ENCODE assay signal across 9 cellular contexts in the genomic region with DNA sequence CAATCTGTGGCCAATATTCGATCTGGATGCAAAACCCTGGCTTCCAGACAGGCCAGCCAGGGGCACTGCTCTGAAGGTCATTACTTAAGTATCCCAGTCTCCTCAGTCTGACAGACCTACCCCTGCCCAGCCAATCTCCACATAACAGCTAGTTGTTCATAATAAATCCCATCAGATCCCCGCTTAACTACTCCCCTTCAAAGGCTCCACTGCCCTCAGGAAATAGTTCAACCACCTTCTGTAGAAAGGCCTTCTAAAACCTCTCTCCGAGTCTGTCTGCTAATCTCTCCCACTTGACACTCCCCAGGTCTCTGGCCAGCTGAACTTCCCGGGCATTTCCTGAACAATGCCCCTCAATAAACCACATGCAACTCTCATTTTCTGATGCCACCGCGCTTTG. TPM values are rescaled to one million over a fixed set of nuclear protein-coding genes. Genes with fewer than 3 reads are reported as not detected.
A peak's percentile ranks its signal among the peaks of the same experiment; 100 is the strongest.
DNase-seq lines count a peak whose midpoint lies in the region; TF ChIP-seq lines count a peak whose summit lies in the region.
"Had no signal": no experiment of that assay in that cellular context is flagged by ENCODE, and none has a peak within 500 bp of the region (broad histone marks: within the 10 kb centered on the region; RNA-seq: fewer than 3 reads in every experiment).

No MANE protein-coding gene starts in this region.

- H2AK5ac ChIP-seq in mesendoderm (ENCODE audit: low read length) = no peak overlapping the region

- H2BK15ac ChIP-seq in mesendoderm (replicated peaks; ENCODE audit: low read depth) = no peak overlapping the region

- no peak overlapping the region for H2BK120ac ChIP-seq in mesendoderm (ENCODE audit: low read depth, low read length)

- H3K4me1 ChIP-seq in KMS-11 (ENCODE audit: low read depth, poor library complexity, severe bottlenecking) (peaks cover 46% of the 10 kb centered on the region), mesendoderm (ENCODE audit: control insufficient read depth, low read depth, low read length) (peaks cover 3% of the 10 kb centered on the region)
- H3K4me1 ChIP-seq: colonic mucosa had no signal

- H3K23ac ChIP-seq in mesendoderm (ENCODE audit: low read length) = no peak overlapping the region

- H4K8ac ChIP-seq in mesendoderm (ENCODE audit: low read depth, low read length) = no peak overlapping the region

- H3K4ac ChIP-seq in mesendoderm (ENCODE audit: low read depth, low read length) = no peak overlapping the region

- peaks cover 13% of the 10 kb centered on the region; the same call in 1 of the 2 replicates for H4K20me1 ChIP-seq in KMS-11 (ENCODE audit: insufficient read depth)

- peak overlapping the region; percentile 30 for H3K56ac ChIP-seq in mesendoderm (ENCODE audit: low read length)

- H3K79me1 ChIP-seq in mesendoderm (ENCODE audit: low read length) = peaks cover 18% of the 10 kb centered on the region

- H3K36me3 ChIP-seq in KMS-11 (ENCODE audit: insufficient read depth) (peaks cover 5% of the 10 kb centered on the region; the same call in 1 of the 2 replicates), mesendoderm (ENCODE audit: control insufficient read depth, insufficient read depth, low read length) (peaks cover 1% of the 10 kb centered on the region)
- H3K36me3 ChIP-seq: colonic mucosa had no signal

- H4K5ac ChIP-seq in mesendoderm (ENCODE audit: low read length) = no peak overlapping the region

- H3K4me3 ChIP-seq in KMS-11 (IDR thresholded peaks at IDR 0.05; ENCODE audit: insufficient read depth, low read depth, low read length) (no peak overlapping the region), mesendoderm (ENCODE audit: low read length) (no peak overlapping the region)
- H3K4me3 ChIP-seq: colonic mucosa had no signal

- H3K9ac ChIP-seq in KMS-11 = no peak overlapping the region
- peak overlapping the region; percentile 5 for H3K9ac ChIP-seq in mesendoderm (ENCODE audit: low read length)

- no peak overlapping the region for H3K18ac ChIP-seq in mesendoderm (ENCODE audit: low read length)

- H3K27me3 ChIP-seq in KMS-11 (ENCODE audit: insufficient read depth, low read depth) = no peaks in the 10 kb centered on the region
- no peaks in the 10 kb centered on the region for H3K27me3 ChIP-seq in mesendoderm (ENCODE audit: insufficient read depth, low read length, poor library complexity)
- H3K27me3 ChIP-seq: colonic mucosa had no signal

- peaks cover 90% of the 10 kb centered on the region for H3K79me2 ChIP-seq in KMS-11 (ENCODE audit: insufficient read depth, low read depth)
- H3K79me2 ChIP-seq in mesendoderm (ENCODE audit: control insufficient read depth, insufficient read depth, low read length) = peaks cover 70% of the 10 kb centered on the region

- DNase-seq in GF-D8 (lab: John Stamatoyannopoulos, UW) = peak; percentile 58
- peak; percentile 38 for DNase-seq in mesendoderm
- DNase-seq in DMS53 treated with DMSO at 0.1 percent for 48 hours (lab: John Stamatoyannopoulos, UW; ENCODE audit: unreplicated experiment) = no peak
- no peak for DNase-seq in NCI-H2107 (lab: John Stamatoyannopoulos, UW)
- no peak for DNase-seq in NCI-H1930 (lab: John Stamatoyannopoulos, UW)
- DNase-seq: activated effector memory CD4-positive, alpha-beta T cell treated with anti-CD3 and anti-CD28 coated beads, Interleukin-2, amount 50 U/mL, for 16 hours; colonic mucosa had no signal

- no peak overlapping the region for H2BK5ac ChIP-seq in mesendoderm (ENCODE audit: low read length)

- H3K27ac ChIP-seq in KMS-11 = no peak overlapping the region
- peak overlapping the region; percentile 72 for H3K27ac ChIP-seq in VCaP
- H3K27ac ChIP-seq in mesendoderm (ENCODE audit: low read depth, low read length) = no peak overlapping the region
- H3K27ac ChIP-seq: colonic mucosa had no signal

- WGBS in mesendoderm (ENCODE audit: extremely low coverage, insufficient coverage, low lambda C conversion rate) = no CpG with 5 or more reads among the region's 6 CpGs

- H3K4me2 ChIP-seq in KMS-11 = peak overlapping the region; percentile 3; the same call in 1 of the 2 replicates
- H3K4me2 ChIP-seq in mesendoderm (ENCODE audit: low read length) = no peak overlapping the region

- no peak for TF ChIP-seq CTCF in KMS-11 (conservative IDR thresholded peaks at IDR 0.05; ENCODE audit: low read depth, low read length)
- TF ChIP-seq CTCF in VCaP (conservative IDR thresholded peaks at IDR 0.05) = no peak

- no peak overlapping the region for H2AFZ ChIP-seq in KMS-11 (ENCODE audit: low read depth)

RNA-seq across cellular contexts. Expression of gene PRC1, which starts 6.1 kb away (rescaled TPM):
- polyA plus RNA-seq in mesendoderm (2013, experiment 1 of 2) = 82.1 TPM
- polyA plus RNA-seq in mesendoderm (2013, experiment 2 of 2) = 82.6 TPM

RNA-seq across cellular contexts. Expression of gene RCCD1, which starts 33.6 kb away (rescaled TPM):
- 4.9 TPM for polyA plus RNA-seq in mesendoderm (2013, experiment 1 of 2)
- polyA plus RNA-seq in mesendoderm (2013, experiment 2 of 2) = 4.8 TPM

RNA-seq across cellular contexts. Expression of gene VPS33B, which starts 34.1 kb away (rescaled TPM):
- polyA plus RNA-seq in mesendoderm (2013, experiment 1 of 2) = 10.8 TPM
- polyA plus RNA-seq in mesendoderm (2013, experiment 2 of 2) = 10.0 TPM

RNA-seq across cellular contexts. Expression of gene UNC45A, which starts 53.2 kb away (rescaled TPM):
- polyA plus RNA-seq in mesendoderm (2013, experiment 1 of 2) = 21.9 TPM
- polyA plus RNA-seq in mesendoderm (2013, experiment 2 of 2) = 20.8 TPM

RNA-seq across cellular contexts. Expression of gene HDDC3, which starts 55.9 kb away (rescaled TPM):
- 11.1 TPM for polyA plus RNA-seq in mesendoderm (2013, experiment 1 of 2)
- polyA plus RNA-seq in mesendoderm (2013, experiment 2 of 2) = 11.3 TPM

Comparison
In these comparisons a context has a peak if more than half of its experiments do, and no peak if none do; other contexts are left out.
1. DNase-seq: peak in GF-D8 (single experiment) and mesendoderm (single experiment); none in DMS53 treated with DMSO at 0.1 percent for 48 hours (single experiment), NCI-H2107 (single experiment) and NCI-H1930 (0 of 2).